In the genomic region with DNA sequence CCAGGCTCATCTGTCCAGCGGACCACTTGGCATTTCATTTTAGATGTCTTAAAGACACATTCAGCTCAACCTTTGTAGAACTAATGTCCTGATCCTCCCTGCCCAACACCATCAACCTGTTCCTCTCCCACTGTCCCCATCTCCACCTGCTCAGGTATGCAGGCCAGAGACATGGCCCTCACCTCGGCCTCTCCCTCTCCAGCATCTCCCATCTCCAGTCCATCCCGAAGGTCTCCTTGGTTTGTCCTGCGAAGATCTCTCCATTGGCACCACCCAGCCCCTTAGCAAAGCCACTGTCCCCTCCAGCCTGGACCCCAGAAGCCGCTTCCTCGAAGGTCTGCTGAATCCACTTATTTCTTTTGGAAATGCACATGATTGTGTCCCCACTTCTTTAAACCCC, we compare ENCODE assay signal across 17 cellular contexts. TPM values are rescaled to one million over a fixed set of nuclear protein-coding genes. Genes with fewer than 3 reads are reported as not detected.
DNase-seq lines count a peak whose midpoint lies in the region; ATAC-seq and TF ChIP-seq lines count a peak whose summit lies in the region.
"Had no signal": no experiment of that assay in that cellular context is flagged by ENCODE, and none has a peak within 500 bp of the region (broad histone marks: within the 10 kb centered on the region; RNA-seq: fewer than 3 reads in every experiment).

No MANE protein-coding gene starts in this region.

- H3K36me3 Mint-ChIP-seq in osteocyte (ENCODE audit: unreplicated experiment), result no peaks in the 10 kb centered on the region
- H3K36me3 Mint-ChIP-seq: CD8-positive, alpha-beta memory T cell had no signal

- intact Hi-C loops in left ventricle myocardium inferior (cut with micrococcal nuclease), result no loop called here
- intact Hi-C loops in left ventricle myocardium superior (cut with micrococcal nuclease), result no loop called here
- intact Hi-C loops in tibial artery (cut with DNase I; ENCODE audit: low total_unique reads), result no loop called here

- TF ChIP-seq CTCF in left ventricle myocardium inferior (IDR thresholded peaks at IDR 0.05; ENCODE audit: borderline replicate concordance) (no peak), coronary artery (IDR thresholded peaks at IDR 0.05) (no peak), osteocyte (IDR thresholded peaks at IDR 0.05) (no peak), tibial artery (IDR thresholded peaks at IDR 0.05) (no peak)

- no peaks in the 10 kb centered on the region for H3K36me3 ChIP-seq in left ventricle myocardium inferior
- H3K36me3 ChIP-seq in tibial artery, result no peaks in the 10 kb centered on the region
- H3K36me3 ChIP-seq: BLaER1 treated with 17β-estradiol and CSF1 and Interleukin-3, amounts not matched to agents 10 nM and 100 nM; Peyer's patch had no signal

- peaks cover 50% of the 10 kb centered on the region for H3K4me1 Mint-ChIP-seq in osteocyte (ENCODE audit: unreplicated experiment)
- H3K4me1 Mint-ChIP-seq: CD8-positive, alpha-beta memory T cell had no signal

- peak overlapping the region; percentile 76 for H3K27ac ChIP-seq in left ventricle myocardium inferior (replicated peaks)
- H3K27ac ChIP-seq in coronary artery, result peak overlapping the region; percentile 59 to 87
- H3K27ac ChIP-seq in tibial artery, result peak overlapping the region; percentile 82 to 91
- H3K27ac ChIP-seq: BLaER1 treated with 17β-estradiol and CSF1 and Interleukin-3, amounts not matched to agents 10 nM and 100 nM; Peyer's patch had no signal

- H3K4me3 Mint-ChIP-seq in osteocyte (ENCODE audit: unreplicated experiment), result peak overlapping the region; percentile 47
- H3K4me3 Mint-ChIP-seq: CD8-positive, alpha-beta memory T cell had no signal

- no peaks in the 10 kb centered on the region for H3K27me3 Mint-ChIP-seq in osteocyte (ENCODE audit: unreplicated experiment)

- peaks cover 57% of the 10 kb centered on the region for H3K4me1 ChIP-seq in left ventricle myocardium inferior
- peaks cover 15 to 44% (median 27%) of the 10 kb centered on the region in 4 donors for H3K4me1 ChIP-seq in tibial artery
- H3K4me1 ChIP-seq: Peyer's patch had no signal

- H3K9me3 ChIP-seq in left ventricle myocardium inferior (replicated peaks) (no peaks in the 10 kb centered on the region), tibial artery (no peaks in the 10 kb centered on the region)
- H3K9me3 ChIP-seq: BLaER1 treated with 17β-estradiol and CSF1 and Interleukin-3, amounts not matched to agents 10 nM and 100 nM; Peyer's patch had no signal

- H3K4me3 ChIP-seq in left ventricle myocardium inferior (no peak overlapping the region), coronary artery (no peak overlapping the region), tibial artery (no peak overlapping the region)
- H3K4me3 ChIP-seq: BLaER1 treated with 17β-estradiol and CSF1 and Interleukin-3, amounts not matched to agents 10 nM and 100 nM; Peyer's patch had no signal

- peak overlapping the region; percentile 95 for H3K27ac Mint-ChIP-seq in osteocyte (ENCODE audit: unreplicated experiment)

- no peak for DNase-seq in left ventricle myocardium inferior
- no peak for DNase-seq in left ventricle myocardium superior
- no peak for DNase-seq in coronary artery (ENCODE audit: low spot score)
- DNase-seq in osteocyte (ENCODE audit: extremely low spot score, unreplicated experiment), result no peak
- no peak for DNase-seq in tibial artery
- DNase-seq in Kasumi-1 (lab: John Stamatoyannopoulos, UW), result no peak
- DNase-seq in NCI-H2171 treated with DMSO at 0.1 percent for 48 hours (lab: John Stamatoyannopoulos, UW), result no peak
- DNase-seq: CD8-positive, alpha-beta memory T cell; DND-41; KBM-7; NCI-H1436; NCI-H2029 treated with DMSO at 0.1 percent for 48 hours; NCI-H510A; Peyer's patch; SHP77 had no signal

- H3K27me3 ChIP-seq in left ventricle myocardium inferior (ENCODE audit: low read depth) (no peaks in the 10 kb centered on the region), tibial artery (no peaks in the 10 kb centered on the region)
- H3K27me3 ChIP-seq: BLaER1 treated with 17β-estradiol and CSF1 and Interleukin-3, amounts not matched to agents 10 nM and 100 nM; Peyer's patch had no signal

- ATAC-seq in left ventricle myocardium superior (no peak), HG03159 (IDR thresholded peaks at IDR 0.05; ENCODE audit: unreplicated experiment) (no peak)

- no peaks in the 10 kb centered on the region for H3K9me3 Mint-ChIP-seq in osteocyte (ENCODE audit: unreplicated experiment)
- H3K9me3 Mint-ChIP-seq: CD8-positive, alpha-beta memory T cell had no signal

RNA-seq across cellular contexts. Expression of gene KCNC4, which starts 20.9 kb away (rescaled TPM):
- total RNA-seq in left ventricle myocardium inferior, result 6.1 TPM
- total RNA-seq in left ventricle myocardium superior, result 4.7 TPM
- total RNA-seq in osteocyte, result 1.1 and 2.0 TPM in 2 replicates

RNA-seq across cellular contexts. Expression of gene SLC6A17, which starts 38.9 kb away (rescaled TPM):
- total RNA-seq in left ventricle myocardium inferior (not detected), left ventricle myocardium superior (not detected), osteocyte (1.5 and 1.6 TPM in 2 replicates)
